Comparison of ENCODE assay signal across 9 cellular contexts in the genomic region with DNA sequence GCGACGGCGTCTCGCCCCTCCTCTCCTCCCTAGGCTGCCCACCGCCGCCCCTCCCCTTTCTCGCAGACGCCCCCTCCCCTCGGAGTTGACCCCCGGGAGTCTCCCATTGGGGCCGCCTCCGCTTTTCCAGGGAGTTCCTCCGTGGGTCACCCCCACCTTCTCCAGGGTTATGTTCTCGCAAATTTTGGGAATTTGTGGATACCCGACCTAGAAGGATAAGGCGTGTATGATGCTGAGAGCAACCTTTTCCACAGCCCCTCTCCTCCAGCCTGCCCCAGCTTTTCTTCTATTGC. TPM values are rescaled to one million over a fixed set of nuclear protein-coding genes. Genes with fewer than 3 reads are reported as not detected.
DNase-seq lines count a peak whose midpoint lies in the region; ATAC-seq, FAIRE-seq and TF ChIP-seq lines count a peak whose summit lies in the region.
"Had no signal": no experiment of that assay in that cellular context is flagged by ENCODE, and none has a peak within 500 bp of the region (broad histone marks: within the 10 kb centered on the region; RNA-seq: fewer than 3 reads in every experiment).

No MANE protein-coding gene starts in this region.

- peak overlapping the region; percentile 14 to 75 for H3K4me3 ChIP-seq in CD4-positive, alpha-beta memory T cell (ENCODE audit: low read length in 2 of 2)
- H3K4me3 ChIP-seq in SJCRH30 (peak overlapping the region; percentile 65), esophagus muscularis mucosa (peak overlapping the region; percentile 76 to 93 (median 80)), neutrophil (ENCODE audit: low read depth in 1 of 2, low read length in 1 of 2) (peak overlapping the region; percentile 90 to 98)

- H3K27me3 ChIP-seq in CD4-positive, alpha-beta memory T cell (ENCODE audit: insufficient read depth, low read length), result no peaks in the 10 kb centered on the region
- no peaks in the 10 kb centered on the region for H3K27me3 ChIP-seq in SJCRH30
- no peaks in the 10 kb centered on the region for H3K27me3 ChIP-seq in esophagus muscularis mucosa
- H3K27me3 ChIP-seq in neutrophil, result no peaks in the 10 kb centered on the region

- peaks cover 43% of the 10 kb centered on the region for H3K4me1 ChIP-seq in CD4-positive, alpha-beta memory T cell (ENCODE audit: insufficient read depth, low read length)
- H3K4me1 ChIP-seq in SJCRH30, result 0 out of 2 replicates have a peak, but pooled peaks cover 7% of the 10 kb centered on the region
- H3K4me1 ChIP-seq in esophagus muscularis mucosa, result peaks cover 4 to 20% (median 18%) of the 10 kb centered on the region in 4 donors
- peaks cover 45 to 52% of the 10 kb centered on the region in 2 experiments for H3K4me1 ChIP-seq in neutrophil (ENCODE audit: control insufficient read depth in 1 of 2, insufficient read depth in 1 of 2, low read depth in 1 of 2, low read length in 1 of 2)

- WGBS in esophagus muscularis mucosa, result 7% methylated on average over 9 of the region's 16 CpGs

- TF ChIP-seq POLR2A in esophagus muscularis mucosa (IDR thresholded peaks at IDR 0.05; ENCODE audit: low read depth) (no peak), GM18505 (IDR thresholded peaks at IDR 0.05; ENCODE audit: borderline replicate concordance, extremely low read depth, insufficient read depth, insufficient read length) (no peak), H54 (IDR thresholded peaks at IDR 0.05; ENCODE audit: low read depth, low read length) (no peak)

- peaks cover 0 to 5% of the 10 kb centered on the region in 2 donors for H3K36me3 Mint-ChIP-seq in CD4-positive, alpha-beta memory T cell

- H3K4me1 Mint-ChIP-seq in CD4-positive, alpha-beta memory T cell, result peaks cover 20 to 51% (median 36%) of the 10 kb centered on the region in 4 donors

- H3K4me3 Mint-ChIP-seq in CD4-positive, alpha-beta memory T cell, result peak overlapping the region; percentile 84 to 98 (median 93)

- H3K27me3 Mint-ChIP-seq in CD4-positive, alpha-beta memory T cell, result no peaks in the 10 kb centered on the region

- H3K9me3 Mint-ChIP-seq in CD4-positive, alpha-beta memory T cell, result peaks cover 0 to 13% (median 3%) of the 10 kb centered on the region in 8 donors

- H3K36me3 ChIP-seq in CD4-positive, alpha-beta memory T cell (ENCODE audit: insufficient read depth, low read length), result no peaks in the 10 kb centered on the region
- H3K36me3 ChIP-seq in SJCRH30 (no peaks in the 10 kb centered on the region), esophagus muscularis mucosa (no peaks in the 10 kb centered on the region), neutrophil (no peaks in the 10 kb centered on the region)

- H3K9me3 ChIP-seq in CD4-positive, alpha-beta memory T cell (ENCODE audit: control insufficient read depth in 1 of 2, low read length in 2 of 2), result no peaks in the 10 kb centered on the region
- H3K9me3 ChIP-seq in SJCRH30 (replicated peaks), result 0 out of 2 replicates have a peak, but pooled peaks cover 2% of the 10 kb centered on the region
- no peaks in the 10 kb centered on the region for H3K9me3 ChIP-seq in esophagus muscularis mucosa
- no peaks in the 10 kb centered on the region for H3K9me3 ChIP-seq in neutrophil

- FAIRE-seq in H54 (lab: Jason Lieb, UNC), result no peak
- FAIRE-seq: colon had no signal

- intact Hi-C loops in CD4-positive, alpha-beta memory T cell (cut with micrococcal nuclease), result loop anchor here (2.0 to 10.0 kb wide), 4 partner anchors 132 to 1260 kb away; a partner anchor contains a TSS
- intact Hi-C loops in esophagus muscularis mucosa (cut with DNase I), result no loop called here

- DNase-seq in CD4-positive, alpha-beta memory T cell, result no peak
- DNase-seq in SJCRH30 (no peak), esophagus muscularis mucosa (ENCODE audit: extremely low spot score) (no peak), H54 (ENCODE audit: insufficient read length, low spot score) (no peak)

- CTCF ChIA-PET in CD4-positive, alpha-beta memory T cell (lab: Charles Lee; ENCODE audit: partially characterized antibody), result interaction anchor here (1.0 to 4.0 kb wide), 11 partner anchors 17 to 199 kb away, joined by 3 to 36 read pairs (median 5); no protein-coding TSS in a partner anchor

- POLR2A ChIA-PET in CD4-positive, alpha-beta memory T cell (lab: Charles Lee; ENCODE audit: partially characterized antibody), result interaction anchor here (1.0 to 6.8 kb wide), 30 partner anchors 9 to 1594 kb away, joined by 3 to 126 read pairs (median 7); a partner anchor contains a TSS

- ATAC-seq in GM18505 (IDR thresholded peaks at IDR 0.05; ENCODE audit: unreplicated experiment) (no peak), HG03571 (IDR thresholded peaks at IDR 0.05; ENCODE audit: unreplicated experiment) (no peak), GM18867 (IDR thresholded peaks at IDR 0.05; ENCODE audit: unreplicated experiment) (no peak)

- no peak for TF ChIP-seq EP300 in esophagus muscularis mucosa (IDR thresholded peaks at IDR 0.05)

- peak overlapping the region; percentile 92 for H3K27ac ChIP-seq in CD4-positive, alpha-beta memory T cell (ENCODE audit: low read depth, low read length)
- H3K27ac ChIP-seq in SJCRH30 (peak overlapping the region; percentile 76), esophagus muscularis mucosa (replicated peaks in 1 of 4) (peak overlapping the region; percentile 95 to 99 (median 97)), neutrophil (peak overlapping the region; percentile 98)

- TF ChIP-seq CTCF in esophagus muscularis mucosa (IDR thresholded peaks at IDR 0.05), result no peak
- TF ChIP-seq CTCF in neutrophil (IDR thresholded peaks at IDR 0.05), result no peak

- H3K27ac Mint-ChIP-seq in CD4-positive, alpha-beta memory T cell, result peak overlapping the region; percentile 95 to 99 (median 99)

RNA-seq across cellular contexts. Expression of a gene that starts 0.3 kb away (rescaled TPM):
- 10 to 100 TPM; 23.9 to 25.7 TPM for total RNA-seq in CD4-positive, alpha-beta memory T cell
- 10 to 100 TPM; 33.7 to 46.5 TPM for polyA plus RNA-seq in CD4-positive, alpha-beta memory T cell
- total RNA-seq in SJCRH30 (2014; rRNA removed; shearing (Covaris generic)), result 5.1 TPM in 2 replicates
- total RNA-seq in esophagus muscularis mucosa, result 10 to 100 TPM; 10.1 to 14.5 (median 11.0) TPM
